Comparison of ENCODE assay signal across 19 cellular contexts in genomic region chr14:103855734-103856095, GRCh38. TPM values are rescaled to one million over a fixed set of nuclear protein-coding genes. Genes with fewer than 3 reads are reported as not detected.
DNase-seq lines count a peak whose midpoint lies in the region; ATAC-seq, FAIRE-seq and TF ChIP-seq lines count a peak whose summit lies in the region.
"Had no signal": no experiment of that assay in that cellular context is flagged by ENCODE, and none has a peak within 500 bp of the region (broad histone marks: within the 10 kb centered on the region; RNA-seq: fewer than 3 reads in every experiment).

No MANE protein-coding gene starts in this region.

- peak overlapping the region; percentile 66 for H3K4ac ChIP-seq in H1 (replicated peaks; ENCODE audit: insufficient read length, low read depth, low read length)

- peak overlapping the region; percentile 71 for H3K18ac ChIP-seq in H1 (ENCODE audit: extremely low read depth, low read length)

- no peaks in the 10 kb centered on the region; the same call in 1 of the 2 replicates for H3K79me1 ChIP-seq in H1 (ENCODE audit: low read depth, low read length)

- no peaks in the 10 kb centered on the region for H3K36me3 ChIP-seq in H1 (ENCODE audit: control insufficient read depth in 2 of 4, insufficient read depth in 4 of 4, low read length in 3 of 4)
- H3K36me3 ChIP-seq: Peyer's patch had no signal

- no peak for ATAC-seq in HG03457 (IDR thresholded peaks at IDR 0.05; ENCODE audit: unreplicated experiment)
- ATAC-seq: activated CD8-positive, alpha-beta T cell treated with anti-CD3 and anti-CD28 coated beads for 36 hours; naive thymus-derived CD4-positive, alpha-beta T cell had no signal

- WGBS in H1 (ENCODE audit: extremely low coverage in 1 of 2, insufficient coverage in 1 of 2, insufficient read length in 1 of 2, insufficient replicate concordance in 2 of 2, low coverage in 1 of 2, low lambda C conversion rate in 2 of 2, missing lambda C conversion rate in 1 of 2), 2 experiments: 50% methylated on average over 6 of the region's 6 CpGs; no CpG with 5 or more reads in 1 of the 2 experiments

- TF ChIP-seq EP300 in H1 (IDR thresholded peaks at IDR 0.05; ENCODE audit: borderline replicate concordance in 1 of 2, low read depth in 2 of 2, low read length in 2 of 2): no peak

- peak overlapping the region; percentile 44; the same call in 1 of the 2 replicates for H2BK5ac ChIP-seq in H1 (ENCODE audit: low read depth, low read length)

- peak overlapping the region; percentile 55; the same call in 1 of the 2 replicates for H2BK12ac ChIP-seq in H1 (ENCODE audit: low read depth, low read length)

- peak overlapping the region in 2 of 4 experiments; percentile 19 to 45; a peak in 5 of 8 replicates for H3K4me3 ChIP-seq in H1 (ENCODE audit: extremely low read depth in 1 of 4, insufficient read depth in 2 of 4, low read depth in 3 of 4, low read length in 4 of 4)
- H3K4me3 ChIP-seq: Peyer's patch had no signal

- CTCF ChIA-PET in activated naive CD4-positive, alpha-beta T cell treated with anti-CD3 and anti-CD28 coated beads, Interleukin-2, amount 10 ng/mL, durations not matched to agents 7 days and 5 days (lab: Charles Lee): interaction anchor here (1.3 kb wide), 1 partner anchor 47 kb away, joined by 4 read pairs; no protein-coding TSS in a partner anchor
- CTCF ChIA-PET in H1 (lab: Charles Lee; ENCODE audit: partially characterized antibody): interaction anchor here (0.6 to 2.3 kb wide), 10 partner anchors 12 to 362 kb away, joined by 3 to 23 read pairs (median 4); no protein-coding TSS in a partner anchor

- TF ChIP-seq RAD21 in H1 (IDR thresholded peaks at IDR 0.05 in 1 of 2, conservative IDR thresholded peaks at IDR 0.05 in 1 of 2; ENCODE audit: low read depth in 2 of 2, low read length in 2 of 2): no peak

- no peaks in the 10 kb centered on the region for H3K27me3 Mint-ChIP-seq in activated naive CD4-positive, alpha-beta T cell treated with anti-CD3 and anti-CD28 coated beads, Interleukin-2, amount 50 U/mL, for 24 hours
- H3K27me3 Mint-ChIP-seq in activated naive CD4-positive, alpha-beta T cell treated with anti-CD3 and anti-CD28 coated beads, Interleukin-2, amount 10 ng/mL, durations not matched to agents 7 days and 5 days: peaks cover 9% of the 10 kb centered on the region
- peaks cover 9% of the 10 kb centered on the region for H3K27me3 Mint-ChIP-seq in nephron progenitor cell (ENCODE audit: low read depth, poor library complexity)
- H3K27me3 Mint-ChIP-seq in type B pancreatic cell: no peaks in the 10 kb centered on the region
- H3K27me3 Mint-ChIP-seq: activated CD8-positive, alpha-beta T cell treated with anti-CD3 and anti-CD28 coated beads for 36 hours; central memory CD8-positive, alpha-beta T cell; naive thymus-derived CD4-positive, alpha-beta T cell had no signal

- H3K27me3 ChIP-seq in H1 (replicated peaks in 1 of 4; ENCODE audit: control insufficient read depth in 3 of 4, extremely low read depth in 1 of 4, insufficient read depth in 3 of 4, low read length in 3 of 4): no peaks in the 10 kb centered on the region
- H3K27me3 ChIP-seq: Peyer's patch had no signal

- H3K23ac ChIP-seq in H1 (ENCODE audit: insufficient read length): no peak overlapping the region

- H3K79me2 ChIP-seq in H1 (ENCODE audit: control insufficient read depth in 1 of 2, insufficient read depth in 2 of 2, low read length in 2 of 2): no peaks in the 10 kb centered on the region

- peak overlapping the region; percentile 70 for H3K27ac Mint-ChIP-seq in activated naive CD4-positive, alpha-beta T cell treated with anti-CD3 and anti-CD28 coated beads, Interleukin-2, amount 50 U/mL, for 24 hours
- H3K27ac Mint-ChIP-seq in activated naive CD4-positive, alpha-beta T cell treated with anti-CD3 and anti-CD28 coated beads, Interleukin-2, amount 10 ng/mL, durations not matched to agents 7 days and 5 days: no peak overlapping the region
- H3K27ac Mint-ChIP-seq in nephron progenitor cell (peak overlapping the region; percentile 94), type B pancreatic cell (peak overlapping the region; percentile 87)
- H3K27ac Mint-ChIP-seq: activated CD8-positive, alpha-beta T cell treated with anti-CD3 and anti-CD28 coated beads for 36 hours; activated T-helper 1 cell treated with anti-CD3 and anti-CD28 coated beads, Interleukin-12 subunit alpha, Interleukin-12 subunit beta, Interleukin-2, Interleukin-4 antibody, amounts not matched to agents 30 ng/mL and 10 ng/mL and 1 ng/mL, durations not matched to agents 14 hours and 24 hours and 36 hours; HFFc6 had no signal

- H3K4me2 ChIP-seq in H1 (ENCODE audit: insufficient read depth in 1 of 2, low read depth in 2 of 2, low read length in 2 of 2): peak overlapping the region; percentile 28 to 49

- no peaks in the 10 kb centered on the region for H3K9me3 Mint-ChIP-seq in activated naive CD4-positive, alpha-beta T cell treated with anti-CD3 and anti-CD28 coated beads, Interleukin-2, amount 50 U/mL, for 24 hours
- no peaks in the 10 kb centered on the region for H3K9me3 Mint-ChIP-seq in activated naive CD4-positive, alpha-beta T cell treated with anti-CD3 and anti-CD28 coated beads, Interleukin-2, amount 10 ng/mL, durations not matched to agents 7 days and 5 days
- H3K9me3 Mint-ChIP-seq in nephron progenitor cell (no peaks in the 10 kb centered on the region), type B pancreatic cell (no peaks in the 10 kb centered on the region)
- H3K9me3 Mint-ChIP-seq: activated CD8-positive, alpha-beta T cell treated with anti-CD3 and anti-CD28 coated beads for 36 hours; activated T-helper 1 cell treated with anti-CD3 and anti-CD28 coated beads, Interleukin-12 subunit alpha, Interleukin-12 subunit beta, Interleukin-2, Interleukin-4 antibody, amounts not matched to agents 30 ng/mL and 10 ng/mL and 1 ng/mL, durations not matched to agents 14 hours and 24 hours and 36 hours; central memory CD8-positive, alpha-beta T cell; HFFc6; naive thymus-derived CD4-positive, alpha-beta T cell had no signal

- TF ChIP-seq POLR2A in H1 (IDR thresholded peaks at IDR 0.05; ENCODE audit: control extremely low read depth in 1 of 2, low read depth in 2 of 2, low read length in 2 of 2): no peak

- no peaks in the 10 kb centered on the region for H4K20me1 ChIP-seq in H1 (replicated peaks in 1 of 2; ENCODE audit: control insufficient read depth in 1 of 2, insufficient read depth in 2 of 2, low read length in 2 of 2)

- no peak overlapping the region for H2BK20ac ChIP-seq in H1 (ENCODE audit: low read length)

- no peak for DNase-seq in activated naive CD4-positive, alpha-beta T cell treated with anti-CD3 and anti-CD28 coated beads, Interleukin-2, amount 10 ng/mL, durations not matched to agents 7 days and 5 days
- DNase-seq in H1 (ENCODE audit: low read depth in 1 of 2, low spot score in 2 of 2) (no peak), nephron progenitor cell (no peak), type B pancreatic cell (ENCODE audit: extremely low spot score, unreplicated experiment) (no peak), D341Med (ENCODE audit: low spot score) (no peak), activated T-cell treated with anti-CD3 and anti-CD28 coated beads for 4 hours (no peak)
- DNase-seq: 8988T; activated CD8-positive, alpha-beta T cell treated with anti-CD3 and anti-CD28 coated beads for 36 hours; C1 segment of cervical spinal cord; effector memory CD4-positive, alpha-beta T cell; HFFc6; naive thymus-derived CD4-positive, alpha-beta T cell; NCI-H1048; NCI-H526 treated with DMSO at 0.1 percent for 48 hours had no signal

- no peak overlapping the region; a peak in 2 of 7 replicates for H3K9ac ChIP-seq in H1 (replicated peaks in 1 of 4; ENCODE audit: extremely low read depth in 1 of 4, low read depth in 3 of 4, low read length in 3 of 4)

- TF ChIP-seq CTCF in H1 (IDR thresholded peaks at IDR 0.05; ENCODE audit: control extremely low read depth in 1 of 3, insufficient read depth in 1 of 3, low read depth in 1 of 3, low read length in 3 of 3) (no peak), nephron progenitor cell (IDR thresholded peaks at IDR 0.05) (no peak), type B pancreatic cell (conservative IDR thresholded peaks at IDR 0.05) (no peak)

- H3K4me1 Mint-ChIP-seq in activated naive CD4-positive, alpha-beta T cell treated with anti-CD3 and anti-CD28 coated beads, Interleukin-2, amount 50 U/mL, for 24 hours: peaks cover 7% of the 10 kb centered on the region
- H3K4me1 Mint-ChIP-seq in activated naive CD4-positive, alpha-beta T cell treated with anti-CD3 and anti-CD28 coated beads, Interleukin-2, amount 10 ng/mL, durations not matched to agents 7 days and 5 days: peaks cover 7% of the 10 kb centered on the region
- H3K4me1 Mint-ChIP-seq in nephron progenitor cell (peaks cover 64% of the 10 kb centered on the region), type B pancreatic cell (ENCODE audit: unreplicated experiment) (peaks cover 29% of the 10 kb centered on the region)
- H3K4me1 Mint-ChIP-seq: central memory CD8-positive, alpha-beta T cell had no signal

- peak overlapping the region; percentile 37 for H4K5ac ChIP-seq in H1 (ENCODE audit: insufficient read length, low read depth, low read length)

- H2BK15ac ChIP-seq in H1 (ENCODE audit: low read length): 0 out of 2 replicates have a peak overlapping the region, but pooled peaks have one; percentile 88

- H3K27ac ChIP-seq in H1 (ENCODE audit: low read depth, low read length): no peak overlapping the region

- H3K23me2 ChIP-seq in H1 (ENCODE audit: low read depth, low read length): no peaks in the 10 kb centered on the region

- H2AFZ ChIP-seq in H1 (ENCODE audit: low read length): no peak overlapping the region

- H2AK5ac ChIP-seq in H1 (ENCODE audit: low read depth, low read length): 0 out of 2 replicates have a peak overlapping the region, but pooled peaks have one; percentile 39

- POLR2A ChIA-PET in H1 (lab: Charles Lee; ENCODE audit: partially characterized antibody): interaction anchor here (0.8 to 2.2 kb wide), 9 partner anchors 8 to 150 kb away, joined by 3 to 7 read pairs (median 3); partner anchors contain the start of gene PPP1R13B

- FAIRE-seq in H1 (lab: Jason Lieb, UNC): no peak

- no peak overlapping the region for H3K56ac ChIP-seq in H1 (replicated peaks; ENCODE audit: insufficient read length, low read depth, low read length)

- no peaks in the 10 kb centered on the region for H3K9me3 ChIP-seq in H1 (ENCODE audit: insufficient read depth in 2 of 2, low read depth in 1 of 2, low read length in 1 of 2)
- H3K9me3 ChIP-seq: Peyer's patch had no signal

- no peaks in the 10 kb centered on the region for H3K36me3 Mint-ChIP-seq in activated naive CD4-positive, alpha-beta T cell treated with anti-CD3 and anti-CD28 coated beads, Interleukin-2, amount 50 U/mL, for 24 hours
- no peaks in the 10 kb centered on the region for H3K36me3 Mint-ChIP-seq in activated naive CD4-positive, alpha-beta T cell treated with anti-CD3 and anti-CD28 coated beads, Interleukin-2, amount 10 ng/mL, durations not matched to agents 7 days and 5 days
- H3K36me3 Mint-ChIP-seq in nephron progenitor cell (ENCODE audit: low read depth) (no peaks in the 10 kb centered on the region), type B pancreatic cell (no peaks in the 10 kb centered on the region)
- H3K36me3 Mint-ChIP-seq: naive thymus-derived CD4-positive, alpha-beta T cell had no signal

- no peak overlapping the region for H3K14ac ChIP-seq in H1 (ENCODE audit: insufficient read length)

- peak overlapping the region; percentile 58 for H2BK120ac ChIP-seq in H1 (replicated peaks; ENCODE audit: low read depth, low read length)

- H4K8ac ChIP-seq in H1 (ENCODE audit: extremely low read depth, insufficient read depth, low read length): no peak overlapping the region

- peak overlapping the region; percentile 54 for H4K91ac ChIP-seq in H1 (replicated peaks; ENCODE audit: insufficient read length, low read length)

- H3K4me1 ChIP-seq in H1 (replicated peaks in 1 of 4; ENCODE audit: control insufficient read depth in 3 of 4, insufficient read depth in 4 of 4, low read length in 3 of 4): peaks cover 0 to 25% (median 21%) of the 10 kb centered on the region in 4 experiments; a peak in 6 of 7 replicates

- no peak overlapping the region for H3K4me3 Mint-ChIP-seq in activated naive CD4-positive, alpha-beta T cell treated with anti-CD3 and anti-CD28 coated beads, Interleukin-2, amount 50 U/mL, for 24 hours
- no peak overlapping the region for H3K4me3 Mint-ChIP-seq in activated naive CD4-positive, alpha-beta T cell treated with anti-CD3 and anti-CD28 coated beads, Interleukin-2, amount 10 ng/mL, durations not matched to agents 7 days and 5 days
- H3K4me3 Mint-ChIP-seq in nephron progenitor cell: peak overlapping the region; percentile 14
- no peak overlapping the region for H3K4me3 Mint-ChIP-seq in type B pancreatic cell
- H3K4me3 Mint-ChIP-seq: activated CD8-positive, alpha-beta T cell treated with anti-CD3 and anti-CD28 coated beads for 36 hours; activated T-helper 1 cell treated with anti-CD3 and anti-CD28 coated beads, Interleukin-12 subunit alpha, Interleukin-12 subunit beta, Interleukin-2, Interleukin-4 antibody, amounts not matched to agents 30 ng/mL and 10 ng/mL and 1 ng/mL, durations not matched to agents 14 hours and 24 hours and 36 hours; central memory CD8-positive, alpha-beta T cell; HFFc6; naive thymus-derived CD4-positive, alpha-beta T cell had no signal

RNA-seq across cellular contexts. Expression of gene PPP1R13B, which starts 8.3 kb away (rescaled TPM):
- total RNA-seq in H1 (2021; fragmentation: NEBNext Ultra II Directional; extraction: Animal tissue kit (Norgen Biotek cat#: 25700)): 8.9 and 9.7 TPM in 2 replicates
- polyA plus RNA-seq in H1 (2011; rRNA removed): 2.6 and 4.5 TPM in 2 replicates
- 2.7 TPM for polyA plus RNA-seq in H1 (2011; cell fraction: cytosol; rRNA removed)
- 9.9 TPM for polyA plus RNA-seq in H1 (2011; cell fraction: nucleus; rRNA removed)
- polyA plus RNA-seq in H1 (2012, experiment 1 of 2): 5.3 to 8.0 TPM (median 5.5 TPM) in 4 replicates
- 2.4 TPM for polyA plus RNA-seq in H1 (2012, experiment 2 of 2)
- 4.8 TPM for polyA plus RNA-seq in H1 (2013, experiment 1 of 2)
- 5.1 TPM for polyA plus RNA-seq in H1 (2013, experiment 2 of 2)
- 5.4 and 9.3 TPM in 2 replicates for polyA minus RNA-seq in H1 (2011; rRNA and poly(A)+ RNA removed)
- 5.7 TPM for polyA minus RNA-seq in H1 (2011; cell fraction: cytosol; rRNA and poly(A)+ RNA removed)
- polyA minus RNA-seq in H1 (2011; cell fraction: nucleus; rRNA and poly(A)+ RNA removed): 7.7 TPM
- total RNA-seq in type B pancreatic cell (ENCODE audit: low replicate concordance): 20.4 and 42.0 TPM in 2 replicates
